ENCODE assay signal across 15 cellular contexts in the genomic region with DNA sequence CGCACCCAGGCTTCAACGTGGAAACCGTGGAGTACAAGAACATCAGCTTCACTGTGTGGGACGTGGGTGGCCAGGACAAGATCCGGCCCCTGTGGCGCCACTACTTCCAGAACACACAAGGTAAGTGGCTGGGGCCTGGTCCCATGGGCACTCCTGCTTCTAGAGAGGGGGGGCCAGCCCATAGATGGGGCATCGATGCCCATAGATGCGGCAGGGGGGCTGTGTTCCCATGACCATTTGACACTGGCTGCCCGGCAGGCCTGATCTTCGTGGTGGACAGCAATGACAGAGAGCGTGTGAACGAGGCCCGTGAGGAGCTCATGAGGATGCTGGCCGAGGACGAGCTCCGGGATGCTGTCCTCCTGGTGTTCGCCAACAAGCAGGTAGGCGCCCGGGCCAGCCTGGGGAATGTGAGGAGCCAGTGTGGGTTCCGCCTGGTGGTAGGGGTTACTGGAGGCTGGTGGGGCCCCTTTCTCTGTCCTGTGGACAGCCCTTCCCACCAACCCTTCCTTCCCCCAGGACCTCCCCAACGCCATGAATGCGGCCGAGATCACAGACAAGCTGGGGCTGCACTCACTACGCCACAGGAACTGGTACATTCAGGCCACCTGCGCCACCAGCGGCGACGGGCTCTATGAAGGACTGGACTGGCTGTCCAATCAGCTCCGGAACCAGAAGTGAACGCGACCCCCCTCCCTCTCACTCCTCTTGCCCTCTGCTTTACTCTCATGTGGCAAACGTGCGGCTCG. TPM values are rescaled to one million over a fixed set of nuclear protein-coding genes. Genes with fewer than 3 reads are reported as not detected.
DNase-seq lines count a peak whose midpoint lies in the region; ATAC-seq and TF ChIP-seq lines count a peak whose summit lies in the region.
"Had no signal": no experiment of that assay in that cellular context is flagged by ENCODE, and none has a peak within 500 bp of the region (broad histone marks: within the 10 kb centered on the region; RNA-seq: fewer than 3 reads in every experiment).

No MANE protein-coding gene starts in this region.

- no peak for DNase-seq in activated naive CD8-positive, alpha-beta T cell treated with anti-CD3 and anti-CD28 coated beads, Interleukin-2, amount 50 U/mL, for 24 hours
- DNase-seq in activated naive CD8-positive, alpha-beta T cell treated with anti-CD3 and anti-CD28 coated beads for 36 hours, result no peak
- DNase-seq in activated CD8-positive, alpha-beta memory T cell treated with anti-CD3 and anti-CD28 coated beads, Interleukin-2, amount 50 U/mL, for 4 hours, result peak; percentile 11
- DNase-seq in natural killer cell (peak; percentile 11), OCI-M2 (lab: John Stamatoyannopoulos, UW; ENCODE audit: unreplicated experiment) (no peak), C1 segment of cervical spinal cord (lab: John Stamatoyannopoulos, UW) (no peak), superior temporal gyrus (ENCODE audit: extremely low spot score) (no peak)
- DNase-seq: NCI-H1436 treated with DMSO at 0.1 percent for 48 hours, NCI-H446, PC-3, T-helper 1 cell had no signal

- no peak for TF ChIP-seq CTCF in natural killer cell (IDR thresholded peaks at IDR 0.05)

- peaks cover 24% of the 10 kb centered on the region for H3K4me1 Mint-ChIP-seq in activated naive CD8-positive, alpha-beta T cell treated with anti-CD3 and anti-CD28 coated beads, Interleukin-2, amount 50 U/mL, for 24 hours
- peaks cover 14% of the 10 kb centered on the region for H3K4me1 Mint-ChIP-seq in activated naive CD8-positive, alpha-beta T cell treated with anti-CD3 and anti-CD28 coated beads for 36 hours
- H3K4me1 Mint-ChIP-seq in natural killer cell, result peaks cover 48 to 50% of the 10 kb centered on the region in 2 donors

- no peaks in the 10 kb centered on the region for H3K27me3 Mint-ChIP-seq in activated naive CD8-positive, alpha-beta T cell treated with anti-CD3 and anti-CD28 coated beads, Interleukin-2, amount 50 U/mL, for 24 hours
- H3K27me3 Mint-ChIP-seq in activated naive CD8-positive, alpha-beta T cell treated with anti-CD3 and anti-CD28 coated beads for 36 hours, result no peaks in the 10 kb centered on the region
- no peaks in the 10 kb centered on the region for H3K27me3 Mint-ChIP-seq in natural killer cell (ENCODE audit: low read depth in 2 of 2)
- H3K27me3 Mint-ChIP-seq: activated naive CD8-positive, alpha-beta T cell had no signal

- no peak overlapping the region for H3K4me3 Mint-ChIP-seq in activated naive CD8-positive, alpha-beta T cell treated with anti-CD3 and anti-CD28 coated beads, Interleukin-2, amount 50 U/mL, for 24 hours
- no peak overlapping the region for H3K4me3 Mint-ChIP-seq in activated naive CD8-positive, alpha-beta T cell treated with anti-CD3 and anti-CD28 coated beads for 36 hours
- H3K4me3 Mint-ChIP-seq in natural killer cell, result peak overlapping the region; percentile 37
- H3K4me3 Mint-ChIP-seq: activated naive CD8-positive, alpha-beta T cell had no signal

- intact Hi-C loops in natural killer cell (cut with micrococcal nuclease), result no loop called here

- peaks cover 52% of the 10 kb centered on the region for H3K36me3 Mint-ChIP-seq in activated naive CD8-positive, alpha-beta T cell treated with anti-CD3 and anti-CD28 coated beads, Interleukin-2, amount 50 U/mL, for 24 hours (ENCODE audit: low read depth)
- H3K36me3 Mint-ChIP-seq in activated naive CD8-positive, alpha-beta T cell treated with anti-CD3 and anti-CD28 coated beads for 36 hours, result peaks cover 57% of the 10 kb centered on the region
- peaks cover 7% of the 10 kb centered on the region for H3K36me3 Mint-ChIP-seq in natural killer cell

- ATAC-seq in activated naive CD8-positive, alpha-beta T cell treated with anti-CD3 and anti-CD28 coated beads, Interleukin-2, amount 50 U/mL, for 24 hours, result no peak
- ATAC-seq in natural killer cell (no peak), GM19035 (IDR thresholded peaks at IDR 0.05; ENCODE audit: unreplicated experiment) (no peak)
- ATAC-seq: esophagus mucosa, PC-3 had no signal

- H3K27ac Mint-ChIP-seq in activated naive CD8-positive, alpha-beta T cell treated with anti-CD3 and anti-CD28 coated beads, Interleukin-2, amount 50 U/mL, for 24 hours, result peak overlapping the region; percentile 35
- no peak overlapping the region for H3K27ac Mint-ChIP-seq in activated naive CD8-positive, alpha-beta T cell treated with anti-CD3 and anti-CD28 coated beads for 36 hours
- H3K27ac Mint-ChIP-seq in natural killer cell, result peak overlapping the region; percentile 65 to 72
- H3K27ac Mint-ChIP-seq: activated naive CD8-positive, alpha-beta T cell had no signal

- H3K9me3 Mint-ChIP-seq in activated naive CD8-positive, alpha-beta T cell treated with anti-CD3 and anti-CD28 coated beads, Interleukin-2, amount 50 U/mL, for 24 hours, result peaks cover 6% of the 10 kb centered on the region
- peaks cover 11% of the 10 kb centered on the region for H3K9me3 Mint-ChIP-seq in activated naive CD8-positive, alpha-beta T cell treated with anti-CD3 and anti-CD28 coated beads for 36 hours
- H3K9me3 Mint-ChIP-seq in natural killer cell, result peaks cover 3 to 8% of the 10 kb centered on the region in 2 donors

RNA-seq across cellular contexts. Expression of a gene that starts 5.6 kb away (rescaled TPM):
- 10 to 100 TPM; 24.4 to 26.1 TPM for total RNA-seq in activated naive CD8-positive, alpha-beta T cell treated with anti-CD3 and anti-CD28 coated beads for 36 hours
- 10 to 100 TPM; 18.9 to 21.6 (median 19.6) TPM for total RNA-seq in natural killer cell

RNA-seq across cellular contexts. Expression of a gene that starts 11.6 kb away (rescaled TPM):
- 10 to 100 TPM; 75.0 to 82.4 TPM for total RNA-seq in activated naive CD8-positive, alpha-beta T cell treated with anti-CD3 and anti-CD28 coated beads for 36 hours
- total RNA-seq in natural killer cell, result 10 to 100 TPM; 50.0 to 70.6 (median 64.1) TPM

RNA-seq across cellular contexts. Expression of a gene that starts 15.0 kb away (rescaled TPM):
- total RNA-seq in activated naive CD8-positive, alpha-beta T cell treated with anti-CD3 and anti-CD28 coated beads for 36 hours, result 100 to 1,000 TPM; 342 to 350 TPM
- total RNA-seq in natural killer cell, result 100 to 1,000 TPM; 368 to 427 (median 424) TPM

RNA-seq across cellular contexts. Expression of a gene that starts 42.6 kb away (rescaled TPM):
- total RNA-seq in activated naive CD8-positive, alpha-beta T cell treated with anti-CD3 and anti-CD28 coated beads for 36 hours, result 100 to 1,000 TPM; 294 to 304 TPM
- total RNA-seq in natural killer cell, result 100 to 1,000 TPM; 292 to 313 (median 308) TPM

RNA-seq across cellular contexts. Expression of a gene that starts 52.2 kb away (rescaled TPM):
- 1 to 10 TPM; 1.1 to 1.2 TPM for total RNA-seq in activated naive CD8-positive, alpha-beta T cell treated with anti-CD3 and anti-CD28 coated beads for 36 hours
- 1 to 10 TPM; 1.0 to 2.2 (median 1.7) TPM for total RNA-seq in natural killer cell
- total RNA-seq: smooth muscle cell had no signal

Comparison
In these comparisons a context has a peak if more than half of its experiments do, and no peak if none do; other contexts are left out.
1. DNase-seq: peak in activated CD8-positive, alpha-beta memory T cell treated with anti-CD3 and anti-CD28 coated beads, Interleukin-2, amount 50 U/mL, for 4 hours (single experiment) and natural killer cell (single experiment); none in activated naive CD8-positive, alpha-beta T cell treated with anti-CD3 and anti-CD28 coated beads, Interleukin-2, amount 50 U/mL, for 24 hours (single experiment), activated naive CD8-positive, alpha-beta T cell treated with anti-CD3 and anti-CD28 coated beads for 36 hours (single experiment), OCI-M2 (single experiment), C1 segment of cervical spinal cord (0 of 14) and superior temporal gyrus (single experiment).